In the genomic region with DNA sequence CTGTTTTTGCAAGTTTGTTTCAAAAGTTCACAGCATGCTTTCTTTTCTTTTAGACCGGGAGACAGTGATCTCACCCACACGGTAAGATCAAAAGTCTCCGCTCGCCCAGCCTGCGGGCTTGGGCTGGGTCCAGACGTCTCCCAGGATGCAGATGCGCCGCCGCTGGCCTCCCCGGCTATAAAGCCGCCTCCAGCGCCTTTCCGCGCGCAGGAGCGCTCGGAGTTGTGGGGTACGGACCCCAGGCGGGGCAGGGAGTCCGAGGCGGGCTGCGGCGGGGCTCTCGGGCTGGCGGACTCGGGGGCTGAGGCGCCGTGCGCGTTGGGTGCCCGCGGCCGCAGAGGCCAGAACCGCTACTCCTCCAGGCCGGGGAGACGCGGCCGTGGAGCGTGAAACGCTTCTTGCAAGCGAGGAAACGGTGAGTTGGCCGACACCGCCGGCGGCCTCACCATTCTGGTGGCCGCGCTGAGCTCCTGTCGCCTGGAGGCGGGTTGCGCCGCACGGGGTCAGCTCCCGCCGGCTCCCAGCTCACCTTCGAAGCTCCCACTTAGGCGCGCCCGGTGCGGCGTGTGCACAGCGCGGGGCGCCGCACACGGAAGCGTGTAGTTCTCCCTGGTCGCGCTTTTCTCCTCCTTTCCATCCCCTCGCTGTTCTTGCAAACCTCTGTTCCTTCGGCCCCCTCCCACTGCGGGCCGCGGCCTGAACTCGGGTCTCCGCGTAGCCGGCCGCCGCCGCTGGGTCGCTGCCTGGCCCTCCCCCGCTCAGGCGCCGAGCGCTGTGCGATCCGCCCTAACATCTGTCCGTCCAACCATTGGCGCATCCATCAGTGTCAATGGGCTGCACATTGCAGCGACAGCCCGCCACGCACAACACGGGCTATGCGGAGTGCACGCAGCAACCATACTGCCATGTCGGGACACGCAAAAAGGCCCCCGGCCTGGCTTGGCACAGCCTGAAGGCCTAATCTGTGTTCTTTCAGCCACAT, we compare ENCODE assay signal across 8 cellular contexts. TPM values are rescaled to one million over a fixed set of nuclear protein-coding genes. Genes with fewer than 3 reads are reported as not detected.
DNase-seq lines count a peak whose midpoint lies in the region; ATAC-seq and TF ChIP-seq lines count a peak whose summit lies in the region.

No MANE protein-coding gene starts in this region.

- no peak for TF ChIP-seq CTCF in prostate gland (IDR thresholded peaks at IDR 0.05)
- TF ChIP-seq CTCF in GM10266 (IDR thresholded peaks at IDR 0.05; ENCODE audit: control insufficient read depth, insufficient read depth, low read depth, missing control alignments) = no peak

- H3K27me3 ChIP-seq in prostate gland (replicated peaks; ENCODE audit: insufficient read depth) = no peaks in the 10 kb centered on the region

- H3K36me3 ChIP-seq in prostate gland = no peaks in the 10 kb centered on the region

- ATAC-seq in left cardiac atrium (peak in 1 of 2 donors; percentile 21), GM19455 (IDR thresholded peaks at IDR 0.05; ENCODE audit: unreplicated experiment) (no peak)

- no peaks in the 10 kb centered on the region for H3K9me3 Mint-ChIP-seq in T-helper 2 cell treated with Interferon-gamma antibody and Interleukin-4, amounts not matched to agents 5 μg/mL and 100 μg/mL, for 36 hours
- no peaks in the 10 kb centered on the region for H3K9me3 Mint-ChIP-seq in activated T-cell treated with anti-CD3 and anti-CD28 coated beads, Interleukin-2, amount 50 U/mL, for 24 hours

- H3K9me3 ChIP-seq in prostate gland = no peaks in the 10 kb centered on the region

- intact Hi-C loops in left cardiac atrium (cut with DNase I) = no loop called here
- intact Hi-C loops in prostate gland (cut with DNase I) = loop anchor here (5.0 to 10.0 kb wide), 4 partner anchors 227 to 873 kb away; no protein-coding TSS in a partner anchor

- TF ChIP-seq POLR2A in prostate gland (IDR thresholded peaks at IDR 0.05) = no peak

- no peak for DNase-seq in T-helper 2 cell treated with Interferon-gamma antibody and Interleukin-4, amounts not matched to agents 5 μg/mL and 100 μg/mL, for 36 hours (ENCODE audit: low spot score)
- DNase-seq in T-helper 2 cell (no peak), left cardiac atrium (peak; percentile 44), prostate gland (ENCODE audit: low spot score) (peak; percentile 41), GM10266 (ENCODE audit: extremely low spot score) (no peak), NCI-H345 treated with DMSO at 0.1 percent for 48 hours (lab: John Stamatoyannopoulos, UW; ENCODE audit: unreplicated experiment) (no peak)
- peak; percentile 51 for DNase-seq in activated T-cell treated with anti-CD3 and anti-CD28 coated beads, Interleukin-2, amount 50 U/mL, for 24 hours

- peak overlapping the region; percentile 93 for H3K4me3 Mint-ChIP-seq in T-helper 2 cell treated with Interferon-gamma antibody and Interleukin-4, amounts not matched to agents 5 μg/mL and 100 μg/mL, for 36 hours
- peak overlapping the region; percentile 77 for H3K4me3 Mint-ChIP-seq in activated T-cell treated with anti-CD3 and anti-CD28 coated beads, Interleukin-2, amount 50 U/mL, for 24 hours

- H3K27ac ChIP-seq in prostate gland = peak overlapping the region; percentile 91 to 92

- H3K4me3 ChIP-seq in prostate gland = peak overlapping the region; percentile 93 to 94

- peaks cover 1% of the 10 kb centered on the region for H3K36me3 Mint-ChIP-seq in T-helper 2 cell treated with Interferon-gamma antibody and Interleukin-4, amounts not matched to agents 5 μg/mL and 100 μg/mL, for 36 hours (ENCODE audit: low read depth)
- no peaks in the 10 kb centered on the region for H3K36me3 Mint-ChIP-seq in activated T-cell treated with anti-CD3 and anti-CD28 coated beads, Interleukin-2, amount 50 U/mL, for 24 hours (ENCODE audit: low read depth)

- H3K4me1 ChIP-seq in prostate gland (replicated peaks) = no peaks in the 10 kb centered on the region

- WGBS in prostate gland = 15% methylated on average over 90 of the region's 99 CpGs

- peaks cover 16% of the 10 kb centered on the region for H3K4me1 Mint-ChIP-seq in T-helper 2 cell treated with Interferon-gamma antibody and Interleukin-4, amounts not matched to agents 5 μg/mL and 100 μg/mL, for 36 hours (ENCODE audit: low read depth)
- H3K4me1 Mint-ChIP-seq in activated T-cell treated with anti-CD3 and anti-CD28 coated beads, Interleukin-2, amount 50 U/mL, for 24 hours (ENCODE audit: low read depth) = peaks cover 52% of the 10 kb centered on the region

- H3K27ac Mint-ChIP-seq in T-helper 2 cell treated with Interferon-gamma antibody and Interleukin-4, amounts not matched to agents 5 μg/mL and 100 μg/mL, for 36 hours = peak overlapping the region; percentile 79
- H3K27ac Mint-ChIP-seq in activated T-cell treated with anti-CD3 and anti-CD28 coated beads, Interleukin-2, amount 50 U/mL, for 24 hours = peak overlapping the region; percentile 74

- H3K27me3 Mint-ChIP-seq in T-helper 2 cell treated with Interferon-gamma antibody and Interleukin-4, amounts not matched to agents 5 μg/mL and 100 μg/mL, for 36 hours (ENCODE audit: low read depth) = peaks cover 75% of the 10 kb centered on the region
- H3K27me3 Mint-ChIP-seq in activated T-cell treated with anti-CD3 and anti-CD28 coated beads, Interleukin-2, amount 50 U/mL, for 24 hours = peaks cover 72% of the 10 kb centered on the region

RNA-seq across cellular contexts. Expression of a gene that starts 2.3 kb away (rescaled TPM):
- total RNA-seq in left cardiac atrium (1 to 10 TPM; 4.3 to 5.4 TPM), prostate gland (10 to 100 TPM; 10.4 to 18.4 TPM)

Comparison
In these comparisons a context has a peak if more than half of its experiments do, and no peak if none do; other contexts are left out.
1. DNase-seq: peak in activated T-cell treated with anti-CD3 and anti-CD28 coated beads, Interleukin-2, amount 50 U/mL, for 24 hours (single experiment), left cardiac atrium (single experiment) and prostate gland (single experiment); none in T-helper 2 cell treated with Interferon-gamma antibody and Interleukin-4, amounts not matched to agents 5 μg/mL and 100 μg/mL, for 36 hours (single experiment), T-helper 2 cell (0 of 5), GM10266 (single experiment) and NCI-H345 treated with DMSO at 0.1 percent for 48 hours (single experiment).